Comparison of ENCODE assay signal across 1 cellular context in the genomic region with DNA sequence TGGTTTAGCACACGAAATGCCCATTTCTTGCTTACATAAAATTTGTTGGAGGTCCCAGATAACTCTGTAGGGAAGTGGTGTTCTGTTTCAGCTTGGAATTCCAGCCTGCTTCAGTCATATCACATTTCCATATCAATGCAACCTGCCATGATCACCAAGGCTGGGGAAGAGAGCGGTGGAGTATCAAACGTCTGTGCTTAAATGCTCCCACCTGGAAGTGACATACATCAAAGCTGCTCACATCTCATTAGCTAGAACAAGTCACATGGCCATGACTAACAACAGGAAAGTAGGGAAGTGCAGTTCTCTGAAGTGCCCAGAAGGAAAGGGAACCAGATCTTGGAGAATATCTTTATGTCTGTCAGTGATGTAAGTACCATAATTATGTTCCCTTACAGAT.
TF ChIP-seq lines count a peak whose summit lies in the region.

No MANE protein-coding gene starts in this region.

TF ChIP-seq in H1, 55 proteins besides CTCF, POLR2A, EP300 and RAD21:
- TF ChIP-seq TEAD4 (IDR thresholded peaks at IDR 0.05; ENCODE audit: low read depth, low read length) (0 out of 2 replicates have a peak, but pooled peaks have one; percentile 35), TBP (IDR thresholded peaks at IDR 0.05; ENCODE audit: low read depth, low read length) (no peak), USF2 (IDR thresholded peaks at IDR 0.05; ENCODE audit: low read length) (peak; percentile 47; the same call in 1 of the 2 replicates)
TF ChIP-seq in H1: peak in this region for 2.
